ENCODE assay signal across 9 cellular contexts in the genomic region with DNA sequence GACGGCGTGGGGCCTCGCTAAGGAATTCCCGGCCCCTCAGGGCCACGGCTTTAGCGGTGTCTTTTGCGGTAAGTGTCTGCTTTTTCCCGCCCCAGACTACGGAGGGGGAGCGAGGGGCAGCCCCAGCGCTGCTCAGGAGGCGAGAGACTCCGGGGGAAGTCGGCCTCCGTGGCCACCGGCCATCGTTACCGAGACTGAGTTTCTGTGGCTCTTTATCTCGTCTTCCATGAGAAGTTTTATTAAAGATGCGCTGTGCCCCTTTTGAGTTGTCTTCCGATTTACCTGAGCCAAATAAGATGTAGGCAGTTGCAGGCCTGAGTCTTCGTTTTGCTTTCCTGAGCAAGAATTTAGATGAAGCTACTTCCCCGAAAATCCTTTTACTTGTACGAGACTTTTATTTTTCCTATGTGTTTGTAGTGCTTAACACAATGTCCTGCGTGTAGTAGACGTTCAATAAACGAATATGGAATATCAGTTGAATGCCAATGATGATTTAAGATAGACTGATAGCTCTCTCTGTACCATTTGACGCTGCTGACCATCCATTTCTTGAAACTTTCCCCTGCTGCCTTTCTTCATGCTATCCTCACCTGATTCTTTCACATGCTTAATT. TPM values are rescaled to one million over a fixed set of nuclear protein-coding genes. Genes with fewer than 3 reads are reported as not detected.
DNase-seq lines count a peak whose midpoint lies in the region; ATAC-seq and TF ChIP-seq lines count a peak whose summit lies in the region.
"Had no signal": no experiment of that assay in that cellular context is flagged by ENCODE, and none has a peak within 500 bp of the region (broad histone marks: within the 10 kb centered on the region; RNA-seq: fewer than 3 reads in every experiment).

No MANE protein-coding gene starts in this region.

- peak overlapping the region; percentile 70 for H2AFZ ChIP-seq in GM23338

- no peak overlapping the region for H3K27ac Mint-ChIP-seq in GM23338
- no peak overlapping the region for H3K27ac Mint-ChIP-seq in T-helper 2 cell treated with Interferon-gamma antibody and Interleukin-4, amounts not matched to agents 5 μg/mL and 100 μg/mL, for 36 hours

- peaks cover 18% of the 10 kb centered on the region for H3K4me1 Mint-ChIP-seq in GM23338
- H3K4me1 Mint-ChIP-seq in T-helper 2 cell treated with Interferon-gamma antibody and Interleukin-4, amounts not matched to agents 5 μg/mL and 100 μg/mL, for 36 hours (ENCODE audit: low read depth), result peaks cover 19% of the 10 kb centered on the region

- peaks cover 4% of the 10 kb centered on the region; the same call in 1 of the 3 replicates for H3K36me3 Mint-ChIP-seq in GM23338 (ENCODE audit: low read depth)
- peaks cover 9% of the 10 kb centered on the region for H3K36me3 Mint-ChIP-seq in T-helper 2 cell treated with Interferon-gamma antibody and Interleukin-4, amounts not matched to agents 5 μg/mL and 100 μg/mL, for 36 hours (ENCODE audit: low read depth)

- intact Hi-C loops in esophagus muscularis mucosa (cut with DNase I) (loop anchor here (5.0 kb wide), 2 partner anchors 64 to 139 kb away; a partner anchor contains a TSS), psoas muscle (cut with DNase I) (loop anchor here (2.0 to 5.0 kb wide), 4 partner anchors 64 to 110 kb away; a partner anchor contains a TSS)

- H3K4me3 ChIP-seq in GM23338, result peak overlapping the region; percentile 58
- peak overlapping the region; percentile 92 for H3K4me3 ChIP-seq in NB4 (ENCODE audit: low read depth, low read length)
- H3K4me3 ChIP-seq in esophagus muscularis mucosa, result peak overlapping the region; percentile 73 to 93 (median 80)
- H3K4me3 ChIP-seq in psoas muscle, result peak overlapping the region; percentile 83

- WGBS in esophagus muscularis mucosa, result under 1% methylated on average over 15 of the region's 28 CpGs
- 0 to 1% (median 0%) methylated on average over 28 of the region's 28 CpGs for WGBS in psoas muscle, 3 donors

- H4K20me1 ChIP-seq in GM23338 (replicated peaks; ENCODE audit: insufficient read depth), result no peaks in the 10 kb centered on the region

- TF ChIP-seq POLR2A in NB4 (IDR thresholded peaks at IDR 0.05; ENCODE audit: extremely low read depth, insufficient read length), result no peak
- TF ChIP-seq POLR2A in esophagus muscularis mucosa (IDR thresholded peaks at IDR 0.05; ENCODE audit: low read depth), result no peak

- ATAC-seq in GM23338 (peak; percentile 27), psoas muscle (peak; percentile 5 to 29 (median 19))

- peaks cover 10% of the 10 kb centered on the region for H3K27me3 Mint-ChIP-seq in GM23338 (ENCODE audit: insufficient read depth, low read depth, poor library complexity)
- H3K27me3 Mint-ChIP-seq in T-helper 2 cell treated with Interferon-gamma antibody and Interleukin-4, amounts not matched to agents 5 μg/mL and 100 μg/mL, for 36 hours (ENCODE audit: low read depth), result no peaks in the 10 kb centered on the region
- H3K27me3 Mint-ChIP-seq: IgD-negative memory B cell had no signal

- H3K4me3 Mint-ChIP-seq in GM23338, result no peak overlapping the region
- H3K4me3 Mint-ChIP-seq in T-helper 2 cell treated with Interferon-gamma antibody and Interleukin-4, amounts not matched to agents 5 μg/mL and 100 μg/mL, for 36 hours, result no peak overlapping the region
- H3K4me3 Mint-ChIP-seq: IgD-negative memory B cell had no signal

- peak overlapping the region; percentile 98 for H3K27ac ChIP-seq in GM23338 (ENCODE audit: low read depth)
- H3K27ac ChIP-seq in esophagus muscularis mucosa (replicated peaks in 1 of 4), result peak overlapping the region; percentile 92 to 98 (median 97)
- peak overlapping the region; percentile 99 for H3K27ac ChIP-seq in psoas muscle

- H3K9me3 ChIP-seq in esophagus muscularis mucosa (no peaks in the 10 kb centered on the region), psoas muscle (no peaks in the 10 kb centered on the region)

- peak overlapping the region; percentile 93 for H3K4me2 ChIP-seq in GM23338

- no peaks in the 10 kb centered on the region for H3K9me3 Mint-ChIP-seq in GM23338
- H3K9me3 Mint-ChIP-seq in T-helper 2 cell treated with Interferon-gamma antibody and Interleukin-4, amounts not matched to agents 5 μg/mL and 100 μg/mL, for 36 hours, result no peaks in the 10 kb centered on the region
- H3K9me3 Mint-ChIP-seq: IgD-negative memory B cell had no signal

- H3F3A ChIP-seq in GM23338 (replicated peaks; ENCODE audit: low read depth), result peaks cover 8% of the 10 kb centered on the region; the same call in 1 of the 2 replicates

- no peaks in the 10 kb centered on the region for H3K9me2 ChIP-seq in GM23338 (ENCODE audit: insufficient read depth)

- DNase-seq in D341Med (ENCODE audit: low spot score) (peak; percentile 71), GM23338 (ENCODE audit: low spot score) (no peak), NB4 (ENCODE audit: low read depth) (no peak), esophagus muscularis mucosa (ENCODE audit: extremely low spot score) (no peak), psoas muscle (no peak), DMS79 treated with DMSO at 0.1 percent for 48 hours (lab: John Stamatoyannopoulos, UW) (no peak)
- DNase-seq in activated T-cell treated with anti-CD3 and anti-CD28 coated beads, Interleukin-2, amount 50 U/mL, for 48 hours, result no peak
- no peak for DNase-seq in T-helper 2 cell treated with Interferon-gamma antibody and Interleukin-4, amounts not matched to agents 5 μg/mL and 100 μg/mL, for 36 hours (ENCODE audit: low spot score)

- TF ChIP-seq EP300 in esophagus muscularis mucosa (IDR thresholded peaks at IDR 0.05), result peak; percentile 11

- H3K4me1 ChIP-seq in GM23338 (ENCODE audit: insufficient read depth), result peaks cover 10% of the 10 kb centered on the region
- H3K4me1 ChIP-seq in esophagus muscularis mucosa, result peaks cover 36 to 55% (median 44%) of the 10 kb centered on the region in 4 donors
- peaks cover 32% of the 10 kb centered on the region for H3K4me1 ChIP-seq in psoas muscle

- no peak for TF ChIP-seq CTCF in GM23338 (conservative IDR thresholded peaks at IDR 0.05; ENCODE audit: low read depth in 2 of 2)
- TF ChIP-seq CTCF in NB4 (IDR thresholded peaks at IDR 0.05; ENCODE audit: low read depth, low read length), result no peak
- no peak for TF ChIP-seq CTCF in esophagus muscularis mucosa (IDR thresholded peaks at IDR 0.05)
- TF ChIP-seq CTCF in psoas muscle (IDR thresholded peaks at IDR 0.05), result no peak

- H3K36me3 ChIP-seq in GM23338 (ENCODE audit: insufficient read depth) (no peaks in the 10 kb centered on the region), esophagus muscularis mucosa (no peaks in the 10 kb centered on the region), psoas muscle (ENCODE audit: insufficient read depth in 1 of 2, low read depth in 1 of 2) (no peaks in the 10 kb centered on the region)

- H3K79me2 ChIP-seq in GM23338 (replicated peaks; ENCODE audit: insufficient read depth), result peaks cover 84% of the 10 kb centered on the region

- H3K27me3 ChIP-seq in GM23338 (ENCODE audit: insufficient read depth) (no peaks in the 10 kb centered on the region), esophagus muscularis mucosa (no peaks in the 10 kb centered on the region), psoas muscle (ENCODE audit: insufficient read depth in 3 of 3, low read length in 2 of 3) (no peaks in the 10 kb centered on the region)

TF ChIP-seq in GM23338, 12 proteins besides CTCF, POLR2A, EP300 and RAD21:
- no peak for TF ChIP-seq ZNF114 (CRISPR knock-in tag; IDR thresholded peaks at IDR 0.05)
- TF ChIP-seq STAT1 (IDR thresholded peaks at IDR 0.05; ENCODE audit: unreplicated experiment), result no peak
- no peak for TF ChIP-seq ZNF331 (CRISPR knock-in tag; IDR thresholded peaks at IDR 0.05; ENCODE audit: low read depth)
- TF ChIP-seq CREB1 (CRISPR knock-in tag; IDR thresholded peaks at IDR 0.05; ENCODE audit: low read depth), result no peak

RNA-seq across cellular contexts. Expression of a gene that starts 0.5 kb away (rescaled TPM):
- 61.6 and 77.5 TPM in 2 replicates for total RNA-seq in GM23338 (2014; rRNA removed; shearing (Covaris generic))
- polyA plus RNA-seq in GM23338 (2016; fragmentation: Nextera tagmentation; extraction: Ambion mirVana), result 53.4 and 60.4 TPM in 2 replicates
- total RNA-seq in esophagus muscularis mucosa, result 10 to 100 TPM; 31.2 to 52.7 (median 39.3) TPM
- total RNA-seq in psoas muscle, result 10 to 100 TPM; 30.6 to 39.6 (median 34.6) TPM
- polyA plus RNA-seq in psoas muscle, result 10 to 100 TPM; 27.9 to 51.2 (median 44.1) TPM
